20 cellular contexts compared by ENCODE assay signal in the genomic region with DNA sequence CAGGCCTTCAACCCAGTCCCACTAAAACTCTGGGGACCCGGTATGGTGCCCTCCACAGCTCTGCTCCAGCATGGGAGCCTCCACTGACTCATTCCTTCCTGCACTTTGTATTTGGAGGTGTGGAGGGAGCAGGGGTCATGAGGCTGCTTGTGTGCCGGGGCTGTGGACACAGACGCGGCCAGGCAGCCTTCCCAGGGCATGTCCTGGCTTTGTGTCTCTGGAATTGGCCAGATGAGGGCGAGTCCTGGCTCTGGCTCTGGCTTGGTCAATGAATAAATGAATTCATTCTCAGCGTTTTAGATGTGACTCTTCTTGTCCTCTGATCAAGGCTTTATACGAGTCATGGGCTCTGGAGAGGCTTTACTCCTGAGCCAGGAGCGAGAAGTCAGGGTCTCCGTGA. TPM values are rescaled to one million over a fixed set of nuclear protein-coding genes. Genes with fewer than 3 reads are reported as not detected.
DNase-seq lines count a peak whose midpoint lies in the region; ATAC-seq and TF ChIP-seq lines count a peak whose summit lies in the region.
"Had no signal": no experiment of that assay in that cellular context is flagged by ENCODE, and none has a peak within 500 bp of the region (broad histone marks: within the 10 kb centered on the region; RNA-seq: fewer than 3 reads in every experiment).

No MANE protein-coding gene starts in this region.

- H2BK15ac ChIP-seq in H9 (ENCODE audit: low read depth, low read length) = no peak overlapping the region

- H3K14ac ChIP-seq in H9 (ENCODE audit: insufficient read depth, low read length) (no peak overlapping the region), trophoblast cell (ENCODE audit: low read length) (peak overlapping the region; percentile 2)

- intact Hi-C loops in thyroid gland (cut with DNase I) = no loop called here

- TF ChIP-seq CTCF in H9 (conservative IDR thresholded peaks at IDR 0.05) (no peak), brain microvascular endothelial cell (IDR thresholded peaks at IDR 0.05; ENCODE audit: low read depth, low read length, missing control alignments) (peak; percentile 1), thyroid gland (IDR thresholded peaks at IDR 0.05) (no peak)

- H4K8ac ChIP-seq in H9 (replicated peaks; ENCODE audit: insufficient read length, low read depth, low read length) (no peak overlapping the region), trophoblast cell (ENCODE audit: low read depth, low read length) (no peak overlapping the region)

- H3K4me1 ChIP-seq in H9 (ENCODE audit: insufficient read depth, low read length) (no peaks in the 10 kb centered on the region), trophoblast cell (ENCODE audit: control insufficient read depth in 1 of 2, insufficient read depth in 2 of 2, low read length in 2 of 2) (peaks cover 28 to 29% of the 10 kb centered on the region in 2 experiments), thyroid gland (no peaks in the 10 kb centered on the region)

- H3K9me3 ChIP-seq in H9 (ENCODE audit: control insufficient read depth, low read depth, low read length) = peaks cover 9% of the 10 kb centered on the region
- peaks cover 7% of the 10 kb centered on the region for H3K9me3 ChIP-seq in trophoblast cell (ENCODE audit: insufficient read depth, low read depth, low read length)
- no peaks in the 10 kb centered on the region for H3K9me3 ChIP-seq in thyroid gland

- H4K91ac ChIP-seq in H9 (ENCODE audit: insufficient read length, low read depth, low read length) = no peak overlapping the region
- no peak overlapping the region for H4K91ac ChIP-seq in trophoblast cell (ENCODE audit: low read depth, low read length)

- no peak overlapping the region for H4K12ac ChIP-seq in trophoblast cell (ENCODE audit: low read depth, low read length)

- H3K36me3 Mint-ChIP-seq in H9 (ENCODE audit: insufficient read depth in 1 of 3, low read depth in 3 of 3) = peaks cover 8 to 19% (median 12%) of the 10 kb centered on the region in 3 experiments
- H3K36me3 Mint-ChIP-seq in activated T-cell treated with anti-CD3 and anti-CD28 coated beads, Interleukin-2, amount 50 U/mL, for 4 hours (ENCODE audit: insufficient read depth) = no peaks in the 10 kb centered on the region

- H3K36me3 ChIP-seq in brain microvascular endothelial cell (replicated peaks) (no peaks in the 10 kb centered on the region), trophoblast cell (ENCODE audit: control insufficient read depth in 1 of 2, insufficient read depth in 2 of 2, low read length in 2 of 2) (peaks cover 0 to 4% of the 10 kb centered on the region in 2 experiments), thyroid gland (no peaks in the 10 kb centered on the region)

- H3K4me3 ChIP-seq in brain microvascular endothelial cell (ENCODE audit: low read depth, low read length) (no peak overlapping the region), trophoblast cell (ENCODE audit: low read depth, low read length) (no peak overlapping the region), thyroid gland (replicated peaks in 1 of 3) (no peak overlapping the region)

- no peak overlapping the region for H3K4ac ChIP-seq in H9 (ENCODE audit: low read depth, low read length)
- no peak overlapping the region for H3K4ac ChIP-seq in trophoblast cell (ENCODE audit: low read depth, low read length)

- H3K27ac Mint-ChIP-seq in H9 = peak overlapping the region in 2 of 3 experiments; percentile 68 to 70; a peak in 2 of 7 replicates
- H3K27ac Mint-ChIP-seq: CD4-positive, alpha-beta T cell had no signal

- no peaks in the 10 kb centered on the region for H3K23me2 ChIP-seq in H9 (ENCODE audit: insufficient read length, low read depth, low read length, poor library complexity, severe bottlenecking)

- TF ChIP-seq POLR2A in thyroid gland (IDR thresholded peaks at IDR 0.05) = no peak

- no peak overlapping the region for H2BK5ac ChIP-seq in H9 (ENCODE audit: insufficient read length, low read length)
- no peak overlapping the region for H2BK5ac ChIP-seq in trophoblast cell (ENCODE audit: low read depth, low read length, poor library complexity)

- H2BK120ac ChIP-seq in H9 (ENCODE audit: low read depth, low read length, poor library complexity, severe bottlenecking) (no peak overlapping the region), trophoblast cell (ENCODE audit: insufficient read depth, low read length, poor library complexity) (no peak overlapping the region)

- H3K9ac ChIP-seq in H9 (ENCODE audit: extremely low read depth, insufficient read length, low read length) (no peak overlapping the region), trophoblast cell (ENCODE audit: low read length) (no peak overlapping the region)

- H3K56ac ChIP-seq in H9 (ENCODE audit: insufficient read length, low read depth, low read length) = no peak overlapping the region

- H4K20me1 ChIP-seq in H9 (ENCODE audit: control insufficient read depth, insufficient read depth, insufficient read length) = no peaks in the 10 kb centered on the region

- H4K5ac ChIP-seq in H9 (ENCODE audit: insufficient read length, low read depth, low read length) = no peak overlapping the region

- in situ Hi-C loops in brain microvascular endothelial cell (cut with HindIII; ENCODE audit: low pct_ligation_motif_present, low sequenced_read_pairs) = no loop called here

- no peaks in the 10 kb centered on the region for H3K79me2 ChIP-seq in H9 (ENCODE audit: insufficient read depth, low read length)
- no peaks in the 10 kb centered on the region for H3K79me2 ChIP-seq in trophoblast cell (ENCODE audit: control insufficient read depth, insufficient read depth, low read length, poor library complexity)

- no peak overlapping the region for H3K23ac ChIP-seq in H9 (ENCODE audit: insufficient read length, low read depth, low read length)
- H3K23ac ChIP-seq in trophoblast cell (ENCODE audit: low read length) = no peak overlapping the region

- H3K18ac ChIP-seq in H9 (ENCODE audit: insufficient read length, low read depth, low read length) (no peak overlapping the region), trophoblast cell (ENCODE audit: low read length) (no peak overlapping the region)

- 0 out of 4 replicates have a peak, but pooled peaks cover 0 to 3% of the 10 kb centered on the region in 2 experiments for H3K4me1 Mint-ChIP-seq in H9
- H3K4me1 Mint-ChIP-seq in activated T-cell treated with anti-CD3 and anti-CD28 coated beads, Interleukin-2, amount 50 U/mL, for 4 hours (ENCODE audit: low read depth) = no peaks in the 10 kb centered on the region

- H3K4me2 ChIP-seq in H9 (ENCODE audit: insufficient read depth, insufficient read length, low read length) (no peak overlapping the region), trophoblast cell (ENCODE audit: low read length) (no peak overlapping the region)

- H3K27ac ChIP-seq in H9 (ENCODE audit: insufficient read length, low read depth, low read length) (no peak overlapping the region), brain microvascular endothelial cell (peak overlapping the region; percentile 4), trophoblast cell (ENCODE audit: low read depth, low read length) (no peak overlapping the region), thyroid gland (no peak overlapping the region)

- no peak for DNase-seq in H9
- no peak for DNase-seq in brain microvascular endothelial cell
- peak; percentile 74 for DNase-seq in islet precursor cell
- DNase-seq in trophoblast cell = no peak
- no peak for DNase-seq in activated T-cell treated with anti-CD3 and anti-CD28 coated beads, Interleukin-2, amount 50 U/mL, for 4 hours
- DNase-seq in thyroid gland = no peak
- DNase-seq in NOMO-1 treated with dmso at 0.1 percent for 144 hours (lab: John Stamatoyannopoulos, UW; ENCODE audit: unreplicated experiment) = no peak
- no peak for DNase-seq in NK-92 treated with Interleukin-12 subunit alpha and Interleukin-12 subunit beta, amount 100 ng/mL, for 24 hours (lab: John Stamatoyannopoulos, UW)
- DNase-seq: CD4-positive, alpha-beta T cell; DMS153; GF-D8; GOT3; NCI-H1105 treated with DMSO at 0.1 percent for 48 hours; NCI-H1694; NCI-H2081 treated with DMSO at 0.1 percent for 48 hours; NCI-H446 treated with DMSO at 0.1 percent for 48 hours; NCI-H69; OCI-M1; SHP77 had no signal

- H2BK12ac ChIP-seq in H9 (ENCODE audit: insufficient read length, low read depth, low read length) (no peak overlapping the region), trophoblast cell (ENCODE audit: low read length) (no peak overlapping the region)

- H3K9me3 Mint-ChIP-seq in H9 = peaks cover 8 to 11% of the 10 kb centered on the region in 2 experiments
- H3K9me3 Mint-ChIP-seq in activated T-cell treated with anti-CD3 and anti-CD28 coated beads, Interleukin-2, amount 50 U/mL, for 4 hours = peaks cover 10% of the 10 kb centered on the region

- no peak for ATAC-seq in activated T-cell treated with anti-CD3 and anti-CD28 coated beads, Interleukin-2, amount 50 U/mL, for 4 hours

- H2AFZ ChIP-seq in H9 (ENCODE audit: low read length) = no peak overlapping the region
- no peak overlapping the region for H2AFZ ChIP-seq in trophoblast cell (ENCODE audit: insufficient read depth, low read length, poor library complexity)

- no peaks in the 10 kb centered on the region for H3K79me1 ChIP-seq in H9 (ENCODE audit: insufficient read depth, low read depth, low read length, poor library complexity, severe bottlenecking)
- H3K79me1 ChIP-seq in trophoblast cell (ENCODE audit: low read length) = peaks cover 19% of the 10 kb centered on the region

- no peak overlapping the region for H3K4me3 Mint-ChIP-seq in H9
- no peak overlapping the region for H3K4me3 Mint-ChIP-seq in activated T-cell treated with anti-CD3 and anti-CD28 coated beads, Interleukin-2, amount 50 U/mL, for 4 hours
- H3K4me3 Mint-ChIP-seq: CD4-positive, alpha-beta T cell had no signal

- H2AK5ac ChIP-seq in H9 (ENCODE audit: insufficient read length, low read length) (no peak overlapping the region), trophoblast cell (ENCODE audit: low read length) (no peak overlapping the region)

- WGBS in H9 (ENCODE audit: extremely low coverage, insufficient read length, low lambda C conversion rate) = no CpG with 5 or more reads among the region's 9 CpGs
- WGBS in trophoblast cell (ENCODE audit: extremely low coverage, insufficient coverage, insufficient read length) = no CpG with 5 or more reads among the region's 9 CpGs
- WGBS in thyroid gland, 2 donors = 82 to 83% methylated on average over 9 of the region's 9 CpGs

- H3K27me3 ChIP-seq in H9 (ENCODE audit: insufficient read depth, low read length) (no peaks in the 10 kb centered on the region), brain microvascular endothelial cell (replicated peaks) (no peaks in the 10 kb centered on the region), trophoblast cell (ENCODE audit: insufficient read depth, low read length) (no peaks in the 10 kb centered on the region), thyroid gland (no peaks in the 10 kb centered on the region)

- no peak overlapping the region for H3T11ph ChIP-seq in H9 (ENCODE audit: low read length)

- peaks cover 4% of the 10 kb centered on the region for H3K27me3 Mint-ChIP-seq in H9 (ENCODE audit: low read depth)
- H3K27me3 Mint-ChIP-seq in activated T-cell treated with anti-CD3 and anti-CD28 coated beads, Interleukin-2, amount 50 U/mL, for 4 hours (ENCODE audit: low read depth) = peaks cover 5% of the 10 kb centered on the region

- H2BK20ac ChIP-seq in H9 (ENCODE audit: low read depth, low read length, poor library complexity, severe bottlenecking) = no peak overlapping the region

RNA-seq across cellular contexts. Expression of a gene that starts 19.1 kb away (rescaled TPM):
- total RNA-seq in H9 (2021) (6.6 and 8.6 TPM in 2 replicates), thyroid gland (1 to 10 TPM in 2 of 4 donors, under 1 TPM in 2; 0.22 to 1.6 (median 0.81) TPM)
- 1.2 and 1.4 TPM in 2 replicates for polyA plus RNA-seq in trophoblast cell (2013)
- total RNA-seq in activated T-cell treated with anti-CD3 and anti-CD28 coated beads, Interleukin-2, amount 50 U/mL, for 4 hours = under 1 TPM in 2 of 3 donors, not detected in 1; 0.03 to 0.18 TPM
- total RNA-seq: A172 had no signal
